Comparison of ENCODE assay signal across 27 cellular contexts in the genomic region with DNA sequence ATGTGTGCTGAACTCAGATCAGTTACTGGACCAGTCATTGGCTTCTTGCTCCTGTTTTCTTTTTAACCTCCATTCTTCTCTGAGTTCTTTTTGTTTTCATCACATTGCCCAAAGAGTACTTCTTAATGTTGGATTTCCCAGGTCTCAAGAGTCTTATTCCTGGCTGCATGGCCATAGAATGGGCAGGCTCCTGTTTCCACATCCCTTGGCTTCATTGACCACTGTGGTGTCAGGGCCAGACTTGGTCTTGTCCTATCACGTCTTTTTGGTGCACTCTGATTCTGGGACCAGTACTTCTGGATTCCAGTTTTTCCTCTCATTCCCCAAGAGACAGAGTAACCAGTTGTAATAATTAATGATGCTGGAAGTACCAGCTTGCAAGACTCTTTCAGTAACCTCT.
"Had no signal": no experiment of that assay in that cellular context is flagged by ENCODE, and none has a peak within 500 bp of the region (broad histone marks: within the 10 kb centered on the region; RNA-seq: fewer than 3 reads in every experiment).

No MANE protein-coding gene starts in this region.

- ATAC-seq: activated CD8-positive, alpha-beta T cell treated with anti-CD3 and anti-CD28 coated beads for 36 hours; activated naive CD8-positive, alpha-beta T cell treated with anti-CD3 and anti-CD28 coated beads, Interleukin-2, amount 50 U/mL, for 24 hours; activated T-cell treated with anti-CD3 and anti-CD28 coated beads, Interleukin-2, amount 50 U/mL, for 4 hours; esophagus mucosa; T-helper 17 cell had no signal

- DNase-seq: activated CD4-positive, alpha-beta T cell treated with anti-CD3 and anti-CD28 coated beads for 1 hour; activated CD4-positive, alpha-beta T cell treated with anti-CD3 and anti-CD28 coated beads for 4 hours; activated CD4-positive, alpha-beta T cell treated with anti-CD3 and anti-CD28 coated beads, Interleukin-2, amount 10 ng/mL, durations not matched to agents 7 days and 5 days; activated CD4-positive, alpha-beta T cell treated with anti-CD3 and anti-CD28 coated beads, Interleukin-2, amount 50 U/mL, for 48 hours; activated CD8-positive, alpha-beta memory T cell treated with anti-CD3 and anti-CD28 coated beads for 24 hours; activated CD8-positive, alpha-beta T cell treated with anti-CD3 and anti-CD28 coated beads for 36 hours; activated effector memory CD4-positive, alpha-beta T cell treated with anti-CD3 and anti-CD28 coated beads, Interleukin-2, amount 50 U/mL, for 16 hours; activated naive CD4-positive, alpha-beta T cell treated with anti-CD3 and anti-CD28 coated beads for 36 hours; activated naive CD8-positive, alpha-beta T cell treated with anti-CD3 and anti-CD28 coated beads for 36 hours; activated naive CD8-positive, alpha-beta T cell treated with anti-CD3 and anti-CD28 coated beads, Interleukin-2, amount 50 U/mL, for 24 hours; activated T-cell treated with anti-CD3 and anti-CD28 coated beads, Interleukin-2, amount 50 U/mL, for 4 hours; adrenal gland; amygdala; dorsolateral prefrontal cortex; effector memory CD4-positive, alpha-beta T cell; endodermal cell; foreskin fibroblast; head of caudate nucleus; T-helper 1 cell; T-helper 17 cell; T1000 had no signal

- H3K27ac ChIP-seq: adrenal gland, breast epithelium, coronary artery, dorsolateral prefrontal cortex had no signal

- H3K4me1 ChIP-seq: breast epithelium had no signal

- H3K9me3 ChIP-seq: adrenal gland, ascending aorta, breast epithelium had no signal

- H3K36me3 ChIP-seq: adrenal gland, ascending aorta, breast epithelium, cardiac muscle cell had no signal

- H3K27me3 ChIP-seq: adrenal gland, ascending aorta, breast epithelium, cardiac muscle cell had no signal

- FAIRE-seq: frontal cortex had no signal

- H3K4me3 ChIP-seq: adrenal gland, ascending aorta, breast epithelium, cardiac muscle cell, coronary artery, dorsolateral prefrontal cortex had no signal
